Comparison of ENCODE assay signal across 21 cellular contexts in genomic region chr1:208006258-208006920, GRCh38.
"Had no signal": no experiment of that assay in that cellular context is flagged by ENCODE, and none has a peak within 500 bp of the region (broad histone marks: within the 10 kb centered on the region; RNA-seq: fewer than 3 reads in every experiment).

No MANE protein-coding gene starts in this region.

- H3K27me3 ChIP-seq: adrenal gland, body of pancreas had no signal

- H3K4me3 Mint-ChIP-seq: activated CD4-positive, alpha-beta memory T cell treated with anti-CD3 and anti-CD28 coated beads, Interleukin-2, amount 10 ng/mL, durations not matched to agents 7 days and 5 days; activated CD4-positive, alpha-beta T cell treated with anti-CD3 and anti-CD28 coated beads, Interleukin-2, amount 10 ng/mL, durations not matched to agents 7 days and 5 days; activated naive CD8-positive, alpha-beta T cell treated with anti-CD3 and anti-CD28 coated beads, Interleukin-2, amount 10 ng/mL, durations not matched to agents 7 days and 5 days; activated T-cell treated with anti-CD3 and anti-CD28 coated beads, Interleukin-2, amount 50 U/mL, for 72 hours had no signal

- H3K27me3 Mint-ChIP-seq: activated CD4-positive, alpha-beta T cell treated with anti-CD3 and anti-CD28 coated beads, Interleukin-2, amount 10 ng/mL, durations not matched to agents 7 days and 5 days had no signal

- H3K4me3 ChIP-seq: adrenal gland, body of pancreas had no signal

- H3K9me3 Mint-ChIP-seq: activated CD4-positive, alpha-beta memory T cell treated with anti-CD3 and anti-CD28 coated beads, Interleukin-2, amount 10 ng/mL, durations not matched to agents 7 days and 5 days; activated CD4-positive, alpha-beta T cell treated with anti-CD3 and anti-CD28 coated beads, Interleukin-2, amount 10 ng/mL, durations not matched to agents 7 days and 5 days; activated naive CD8-positive, alpha-beta T cell treated with anti-CD3 and anti-CD28 coated beads, Interleukin-2, amount 10 ng/mL, durations not matched to agents 7 days and 5 days; activated T-cell treated with anti-CD3 and anti-CD28 coated beads, Interleukin-2, amount 50 U/mL, for 72 hours; activated T-helper 2 cell treated with anti-CD3 and anti-CD28 coated beads, Interferon-gamma antibody, Interleukin-2, Interleukin-4, amounts not matched to agents 10 μg/mL and 5 μg/mL and 100 μg/mL, durations not matched to agents 14 hours and 24 hours and 36 hours had no signal

- ATAC-seq: activated T-cell treated with anti-CD3 and anti-CD28 coated beads, Interleukin-2, amount 50 U/mL, for 72 hours; body of pancreas had no signal

- H3K36me3 Mint-ChIP-seq: activated naive CD8-positive, alpha-beta T cell treated with anti-CD3 and anti-CD28 coated beads, Interleukin-2, amount 10 ng/mL, durations not matched to agents 7 days and 5 days had no signal

- H3K9me3 ChIP-seq: adrenal gland, body of pancreas had no signal

- H3K27ac Mint-ChIP-seq: activated CD4-positive, alpha-beta memory T cell treated with anti-CD3 and anti-CD28 coated beads, Interleukin-2, amount 10 ng/mL, durations not matched to agents 7 days and 5 days; activated CD4-positive, alpha-beta T cell treated with anti-CD3 and anti-CD28 coated beads, Interleukin-2, amount 10 ng/mL, durations not matched to agents 7 days and 5 days; activated naive CD8-positive, alpha-beta T cell treated with anti-CD3 and anti-CD28 coated beads, Interleukin-2, amount 10 ng/mL, durations not matched to agents 7 days and 5 days; activated T-cell treated with anti-CD3 and anti-CD28 coated beads, Interleukin-2, amount 50 U/mL, for 72 hours; activated T-helper 2 cell treated with anti-CD3 and anti-CD28 coated beads, Interferon-gamma antibody, Interleukin-2, Interleukin-4, amounts not matched to agents 10 μg/mL and 5 μg/mL and 100 μg/mL, durations not matched to agents 14 hours and 24 hours and 36 hours had no signal

- DNase-seq: activated CD4-positive, alpha-beta memory T cell treated with anti-CD3 and anti-CD28 coated beads, Interleukin-2, amount 10 ng/mL, durations not matched to agents 7 days and 5 days; activated CD4-positive, alpha-beta T cell treated with anti-CD3 and anti-CD28 coated beads, Interleukin-2, amount 10 ng/mL, durations not matched to agents 7 days and 5 days; activated CD4-positive, CD25-positive, alpha-beta regulatory T cell; activated naive CD4-positive, alpha-beta T cell treated with anti-CD3 and anti-CD28 coated beads, Interleukin-2, amount 50 U/mL, for 16 hours; activated naive CD8-positive, alpha-beta T cell treated with anti-CD3 and anti-CD28 coated beads, Interleukin-2, amount 10 ng/mL, durations not matched to agents 7 days and 5 days; activated T-cell treated with anti-CD3 and anti-CD28 coated beads for 4 hours; activated T-cell treated with anti-CD3 and anti-CD28 coated beads, Interleukin-2, amount 50 U/mL, for 72 hours; adrenal gland; body of pancreas; KG1; NCI-H1092 treated with DMSO at 0.1 percent for 48 hours; NCI-H1436 treated with DMSO at 0.1 percent for 48 hours; NCI-H187; NCI-H2081; NCI-H446; NCI-H524 treated with DMSO at 0.1 percent for 48 hours; NCI-H748 treated with DMSO at 0.1 percent for 48 hours; SIG-M5; T-helper 1 cell had no signal

- H3K4me1 Mint-ChIP-seq: activated CD4-positive, alpha-beta memory T cell treated with anti-CD3 and anti-CD28 coated beads, Interleukin-2, amount 10 ng/mL, durations not matched to agents 7 days and 5 days; activated CD4-positive, alpha-beta T cell treated with anti-CD3 and anti-CD28 coated beads, Interleukin-2, amount 10 ng/mL, durations not matched to agents 7 days and 5 days; activated naive CD8-positive, alpha-beta T cell treated with anti-CD3 and anti-CD28 coated beads, Interleukin-2, amount 10 ng/mL, durations not matched to agents 7 days and 5 days had no signal

- H3K27ac ChIP-seq: body of pancreas, VCaP had no signal

- H3K36me3 ChIP-seq: adrenal gland had no signal
